In genomic region chr3:23324745-23325144, GRCh38 we compare ENCODE assay signal across 8 cellular contexts.
DNase-seq lines count a peak whose midpoint lies in the region; ATAC-seq, FAIRE-seq and TF ChIP-seq lines count a peak whose summit lies in the region.

No MANE protein-coding gene starts in this region.

- no peak overlapping the region for H2AK5ac ChIP-seq in trophoblast cell (ENCODE audit: low read length)

- no peak for TF ChIP-seq POLR2A in H54 (IDR thresholded peaks at IDR 0.05; ENCODE audit: low read depth, low read length)

- WGBS in trophoblast cell (ENCODE audit: extremely low coverage, insufficient coverage, insufficient read length): no CpG with 5 or more reads among the region's 1 CpG
- 37% methylated on average over 1 of the region's 1 CpG for WGBS in aorta, 2 donors

- H3K4ac ChIP-seq in trophoblast cell (ENCODE audit: low read depth, low read length): no peak overlapping the region

- H4K91ac ChIP-seq in trophoblast cell (ENCODE audit: low read depth, low read length): no peak overlapping the region

- H3K27ac ChIP-seq in CD4-positive, alpha-beta memory T cell (ENCODE audit: low read depth, low read length): no peak overlapping the region
- H3K27ac ChIP-seq in OCI-LY3 (ENCODE audit: low read length): no peak overlapping the region
- H3K27ac ChIP-seq in trophoblast cell (ENCODE audit: low read depth, low read length): no peak overlapping the region
- no peak overlapping the region for H3K27ac ChIP-seq in aorta (ENCODE audit: low read depth in 1 of 2, low read length in 2 of 2)

- H4K8ac ChIP-seq in trophoblast cell (ENCODE audit: low read depth, low read length): no peak overlapping the region

- H2BK120ac ChIP-seq in trophoblast cell (ENCODE audit: insufficient read depth, low read length, poor library complexity): no peak overlapping the region

- CTCF ChIA-PET in CD4-positive, alpha-beta memory T cell (lab: Charles Lee; ENCODE audit: partially characterized antibody): interaction anchor here (1.1 kb wide), 1 partner anchor 10 kb away, joined by 3 read pairs; no protein-coding TSS in a partner anchor

- H3K4me3 Mint-ChIP-seq in CD4-positive, alpha-beta memory T cell: peak overlapping the region in 2 of 8 donors; percentile 11 to 34

- H3K9ac ChIP-seq in OCI-LY3 (ENCODE audit: low read length) (no peak overlapping the region), trophoblast cell (ENCODE audit: low read length) (no peak overlapping the region)

- H3K18ac ChIP-seq in trophoblast cell (ENCODE audit: low read length): no peak overlapping the region

- H3K4me2 ChIP-seq in OCI-LY3 (ENCODE audit: low read length) (peak overlapping the region; percentile 42), trophoblast cell (ENCODE audit: low read length) (no peak overlapping the region)

- intact Hi-C loops in CD4-positive, alpha-beta memory T cell (cut with micrococcal nuclease): no loop called here
- intact Hi-C loops in aorta (cut with DNase I): no loop called here

- no peak overlapping the region for H3K23ac ChIP-seq in trophoblast cell (ENCODE audit: low read length)

- H4K12ac ChIP-seq in trophoblast cell (ENCODE audit: low read depth, low read length): no peak overlapping the region

- no peaks in the 10 kb centered on the region for H3K79me1 ChIP-seq in trophoblast cell (ENCODE audit: low read length)

- no peak overlapping the region for H3K4me3 ChIP-seq in CD4-positive, alpha-beta memory T cell (ENCODE audit: low read length in 2 of 2)
- H3K4me3 ChIP-seq in OCI-LY3 (ENCODE audit: low read length) (0 out of 2 replicates have a peak overlapping the region, but pooled peaks have one; percentile 3), trophoblast cell (ENCODE audit: low read depth, low read length) (no peak overlapping the region), aorta (ENCODE audit: low read length in 2 of 2) (no peak overlapping the region)

- no peak for TF ChIP-seq CTCF in OCI-LY3 (IDR thresholded peaks at IDR 0.05; ENCODE audit: low read depth, low read length)

- H3K79me2 ChIP-seq in OCI-LY3 (ENCODE audit: low read length) (peaks cover 42% of the 10 kb centered on the region), trophoblast cell (ENCODE audit: control insufficient read depth, insufficient read depth, low read length, poor library complexity) (no peaks in the 10 kb centered on the region)

- no peak for ATAC-seq in aorta (ENCODE audit: low FRiP score)

- no peaks in the 10 kb centered on the region for H3K27me3 Mint-ChIP-seq in CD4-positive, alpha-beta memory T cell

- H3K36me3 Mint-ChIP-seq in CD4-positive, alpha-beta memory T cell: no peaks in the 10 kb centered on the region

- H3K27me3 ChIP-seq in CD4-positive, alpha-beta memory T cell (ENCODE audit: insufficient read depth, low read length): no peaks in the 10 kb centered on the region
- H3K27me3 ChIP-seq in OCI-LY3 (ENCODE audit: low read depth, low read length) (no peaks in the 10 kb centered on the region), trophoblast cell (ENCODE audit: insufficient read depth, low read length) (no peaks in the 10 kb centered on the region), aorta (ENCODE audit: control insufficient read depth in 1 of 2, insufficient read depth in 2 of 2, low read length in 1 of 2) (no peaks in the 10 kb centered on the region)

- peaks cover 42% of the 10 kb centered on the region for H4K20me1 ChIP-seq in OCI-LY3 (ENCODE audit: insufficient read depth, low read length)

- POLR2A ChIA-PET in CD4-positive, alpha-beta memory T cell (lab: Charles Lee; ENCODE audit: partially characterized antibody): no interaction called here

- H3K14ac ChIP-seq in trophoblast cell (ENCODE audit: low read length): no peak overlapping the region

- peaks cover 7 to 9% (median 8%) of the 10 kb centered on the region in 4 donors for H3K4me1 Mint-ChIP-seq in CD4-positive, alpha-beta memory T cell

- no peak overlapping the region for H2BK5ac ChIP-seq in trophoblast cell (ENCODE audit: low read depth, low read length, poor library complexity)

- peak overlapping the region in 2 of 7 donors; percentile 13 to 27 for H3K27ac Mint-ChIP-seq in CD4-positive, alpha-beta memory T cell

- peaks cover 0 to 12% (median 0%) of the 10 kb centered on the region in 8 donors for H3K9me3 Mint-ChIP-seq in CD4-positive, alpha-beta memory T cell

- FAIRE-seq in H54 (lab: Jason Lieb, UNC): peak; percentile 81

- no peak overlapping the region for H2BK12ac ChIP-seq in trophoblast cell (ENCODE audit: low read length)

- peak in 3 of 5 donors; percentile 7 to 15 (median 8) for DNase-seq in CD4-positive, alpha-beta memory T cell
- DNase-seq in H54 (ENCODE audit: insufficient read length, low spot score) (no peak), germinal center (ENCODE audit: low spot score) (peak; percentile 25), NCI-H2196 (lab: John Stamatoyannopoulos, UW; ENCODE audit: unreplicated experiment) (no peak), DMS153 (lab: John Stamatoyannopoulos, UW) (no peak), trophoblast cell (no peak), aorta (no peak)

- H3K4me1 ChIP-seq in CD4-positive, alpha-beta memory T cell (ENCODE audit: insufficient read depth, low read length): no peaks in the 10 kb centered on the region
- peaks cover 21% of the 10 kb centered on the region for H3K4me1 ChIP-seq in OCI-LY3 (ENCODE audit: low read length)
- H3K4me1 ChIP-seq in trophoblast cell (ENCODE audit: control insufficient read depth in 1 of 2, insufficient read depth in 2 of 2, low read length in 2 of 2): peaks cover 3 to 6% of the 10 kb centered on the region in 2 experiments
- H3K4me1 ChIP-seq in aorta (ENCODE audit: control insufficient read depth in 1 of 2, insufficient read depth in 2 of 2, low read length in 2 of 2): no peaks in the 10 kb centered on the region

- H3K9me3 ChIP-seq in CD4-positive, alpha-beta memory T cell (ENCODE audit: control insufficient read depth in 1 of 2, low read length in 2 of 2): no peaks in the 10 kb centered on the region
- no peaks in the 10 kb centered on the region for H3K9me3 ChIP-seq in OCI-LY3 (ENCODE audit: insufficient read depth, low read length)
- H3K9me3 ChIP-seq in trophoblast cell (ENCODE audit: insufficient read depth, low read depth, low read length): no peaks in the 10 kb centered on the region
- H3K9me3 ChIP-seq in aorta (ENCODE audit: control insufficient read depth, low read length): no peaks in the 10 kb centered on the region

- no peaks in the 10 kb centered on the region for H3K36me3 ChIP-seq in CD4-positive, alpha-beta memory T cell (ENCODE audit: insufficient read depth, low read length)
- no peaks in the 10 kb centered on the region for H3K36me3 ChIP-seq in OCI-LY3 (replicated peaks; ENCODE audit: low read depth, low read length)
- no peaks in the 10 kb centered on the region for H3K36me3 ChIP-seq in trophoblast cell (ENCODE audit: control insufficient read depth in 1 of 2, insufficient read depth in 2 of 2, low read length in 2 of 2)
- H3K36me3 ChIP-seq in aorta (ENCODE audit: control insufficient read depth in 1 of 2, insufficient read depth in 2 of 2, low read length in 1 of 2): no peaks in the 10 kb centered on the region

- H2AFZ ChIP-seq in OCI-LY3 (ENCODE audit: low read depth, low read length) (no peak overlapping the region), trophoblast cell (ENCODE audit: insufficient read depth, low read length, poor library complexity) (no peak overlapping the region)

Comparison
In these comparisons a context has a peak if more than half of its experiments do, and no peak if none do; other contexts are left out.
1. DNase-seq: peak in CD4-positive, alpha-beta memory T cell (3 of 5) and germinal center (single experiment); none in H54 (single experiment), NCI-H2196 (single experiment), DMS153 (single experiment), trophoblast cell (0 of 2) and aorta (0 of 2).